16 cellular contexts compared by ENCODE assay signal in the genomic region with DNA sequence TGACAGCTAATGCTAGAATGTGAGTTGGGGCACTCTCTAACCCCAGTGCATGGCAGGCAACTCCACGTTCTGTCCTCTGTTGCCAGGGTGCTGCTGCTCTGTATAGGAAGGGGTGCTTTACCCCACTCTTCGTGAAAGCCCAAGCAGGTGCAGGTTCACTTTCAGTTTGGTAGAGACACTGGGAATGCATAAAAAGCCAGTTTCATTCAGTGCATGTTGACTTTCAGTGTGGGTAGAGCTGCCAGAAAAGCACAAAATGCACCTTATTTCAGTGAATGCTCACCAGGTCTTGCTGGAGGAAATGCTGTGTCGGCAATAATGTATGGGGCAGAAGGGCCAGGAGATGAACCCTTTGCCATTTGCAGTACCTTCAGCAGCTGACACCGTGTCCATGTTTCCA.
DNase-seq lines count a peak whose midpoint lies in the region; ATAC-seq and TF ChIP-seq lines count a peak whose summit lies in the region.
"Had no signal": no experiment of that assay in that cellular context is flagged by ENCODE, and none has a peak within 500 bp of the region (broad histone marks: within the 10 kb centered on the region; RNA-seq: fewer than 3 reads in every experiment).

No MANE protein-coding gene starts in this region.

- no peaks in the 10 kb centered on the region; a peak in 1 of 4 replicates for H3K4me1 ChIP-seq in SK-N-SH (ENCODE audit: control insufficient read depth in 1 of 2, insufficient read depth in 2 of 2, low read depth in 1 of 2, low read length in 1 of 2)

- no peaks in the 10 kb centered on the region for H4K20me1 ChIP-seq in SK-N-SH (ENCODE audit: insufficient read depth)

- H3K4me2 ChIP-seq in SK-N-SH = no peak overlapping the region

- no peak for TF ChIP-seq RAD21 in SK-N-SH (IDR thresholded peaks at IDR 0.05; ENCODE audit: low read length)

- no peaks in the 10 kb centered on the region for H3K36me3 ChIP-seq in SK-N-SH (replicated peaks in 1 of 2; ENCODE audit: control insufficient read depth in 1 of 2, insufficient read depth in 2 of 2, low read length in 1 of 2)
- H3K36me3 ChIP-seq: cardiac muscle cell, ovary had no signal

- H3K4me3 Mint-ChIP-seq in activated CD8-positive, alpha-beta memory T cell treated with anti-CD3 and anti-CD28 coated beads, Interleukin-2, amount 10 ng/mL, durations not matched to agents 7 days and 5 days = no peak overlapping the region
- H3K4me3 Mint-ChIP-seq: activated T-cell treated with anti-CD3 and anti-CD28 coated beads, Interleukin-2, amount 50 U/mL, for 72 hours; naive B cell had no signal

- no peak overlapping the region for H3K27ac ChIP-seq in SK-N-SH (ENCODE audit: low read depth in 2 of 2, low read length in 1 of 2)
- H3K27ac ChIP-seq: cardiac muscle cell, ovary had no signal

- no peak for TF ChIP-seq EP300 in SK-N-SH (IDR thresholded peaks at IDR 0.05; ENCODE audit: borderline replicate concordance in 1 of 2, low read depth in 1 of 2, low read length in 1 of 2)

- H3K4me1 Mint-ChIP-seq in activated CD8-positive, alpha-beta memory T cell treated with anti-CD3 and anti-CD28 coated beads, Interleukin-2, amount 10 ng/mL, durations not matched to agents 7 days and 5 days = no peaks in the 10 kb centered on the region
- H3K4me1 Mint-ChIP-seq: naive B cell had no signal

- CTCF ChIA-PET in activated CD8-positive, alpha-beta memory T cell treated with anti-CD3 and anti-CD28 coated beads, Interleukin-2, amount 10 ng/mL, durations not matched to agents 7 days and 5 days (lab: Charles Lee) = no interaction called here
- CTCF ChIA-PET in SK-N-SH (lab: Yijun Ruan, JAX) = interaction anchor here (1.1 to 1.4 kb wide), 4 partner anchors 14 to 66 kb away, joined by 3 to 5 read pairs (median 4); no protein-coding TSS in a partner anchor

- no peak overlapping the region for H3K4me3 ChIP-seq in SK-N-SH (ENCODE audit: low read depth in 2 of 2, low read length in 1 of 2)
- H3K4me3 ChIP-seq: cardiac muscle cell, ovary had no signal

- peaks cover 6% of the 10 kb centered on the region for H3K9me3 Mint-ChIP-seq in activated CD8-positive, alpha-beta memory T cell treated with anti-CD3 and anti-CD28 coated beads, Interleukin-2, amount 10 ng/mL, durations not matched to agents 7 days and 5 days (ENCODE audit: low read depth)

- H3K27me3 Mint-ChIP-seq in activated CD8-positive, alpha-beta memory T cell treated with anti-CD3 and anti-CD28 coated beads, Interleukin-2, amount 10 ng/mL, durations not matched to agents 7 days and 5 days = peaks cover 2% of the 10 kb centered on the region
- H3K27me3 Mint-ChIP-seq: naive B cell had no signal

- no peak overlapping the region for H3K27ac Mint-ChIP-seq in activated CD8-positive, alpha-beta memory T cell treated with anti-CD3 and anti-CD28 coated beads, Interleukin-2, amount 10 ng/mL, durations not matched to agents 7 days and 5 days
- H3K27ac Mint-ChIP-seq: activated T-cell treated with anti-CD3 and anti-CD28 coated beads, Interleukin-2, amount 50 U/mL, for 72 hours; naive B cell had no signal

- H3K9ac ChIP-seq in SK-N-SH = no peak overlapping the region

- H3K27me3 ChIP-seq in SK-N-SH (ENCODE audit: insufficient read depth) = no peaks in the 10 kb centered on the region
- H3K27me3 ChIP-seq: cardiac muscle cell, ovary had no signal

- no peaks in the 10 kb centered on the region for H3K36me3 Mint-ChIP-seq in activated CD8-positive, alpha-beta memory T cell treated with anti-CD3 and anti-CD28 coated beads, Interleukin-2, amount 10 ng/mL, durations not matched to agents 7 days and 5 days
- H3K36me3 Mint-ChIP-seq: naive B cell had no signal

- no peaks in the 10 kb centered on the region for H3K79me2 ChIP-seq in SK-N-SH (ENCODE audit: insufficient read depth)

- DNase-seq in RPMI8226 = peak; percentile 74
- no peak for DNase-seq in activated CD8-positive, alpha-beta memory T cell treated with anti-CD3 and anti-CD28 coated beads, Interleukin-2, amount 10 ng/mL, durations not matched to agents 7 days and 5 days
- no peak for DNase-seq in SK-N-SH
- no peak for DNase-seq in AG08395 (ENCODE audit: low spot score)
- DNase-seq: activated CD4-positive, alpha-beta T cell treated with anti-CD3 and anti-CD28 coated beads, Interleukin-2, amount 50 U/mL, for 4 hours; naive B cell; NCI-H2029 treated with DMSO at 0.1 percent for 48 hours; NCI-H510A; ovary; stimulated activated CD4-positive, alpha-beta T cell treated with anti-CD3 and anti-CD28 coated beads, Interleukin-4, amount 100 ng/mL, for 1 hour had no signal

- no peaks in the 10 kb centered on the region for H3F3A ChIP-seq in SK-N-SH (replicated peaks; ENCODE audit: insufficient read depth)

- POLR2A ChIA-PET in SK-N-SH (lab: Yijun Ruan, JAX) = no interaction called here

- H2AFZ ChIP-seq in SK-N-SH (ENCODE audit: low read depth) = no peak overlapping the region

- H3K9me2 ChIP-seq in SK-N-SH = no peaks in the 10 kb centered on the region

- 0% methylated on average over 2 of the region's 4 CpGs for WGBS in SK-N-SH (ENCODE audit: low lambda C conversion rate)

- peak; percentile 19 for ATAC-seq in GM18873 (IDR thresholded peaks at IDR 0.05; ENCODE audit: low FRiP score, unreplicated experiment)
- ATAC-seq in GM21786 (IDR thresholded peaks at IDR 0.05; ENCODE audit: unreplicated experiment) = peak; percentile 21
- ATAC-seq in HG03175 (IDR thresholded peaks at IDR 0.05; ENCODE audit: unreplicated experiment) = peak; percentile 35
- ATAC-seq in activated CD8-positive, alpha-beta memory T cell treated with anti-CD3 and anti-CD28 coated beads, Interleukin-2, amount 10 ng/mL, durations not matched to agents 7 days and 5 days = no peak
- ATAC-seq: HCT116 had no signal

- no peaks in the 10 kb centered on the region for H3K9me3 ChIP-seq in SK-N-SH
- H3K9me3 ChIP-seq: ovary had no signal

- TF ChIP-seq CTCF in SK-N-SH (IDR thresholded peaks at IDR 0.05) = no peak

TF ChIP-seq in SK-N-SH, 30 proteins besides CTCF, POLR2A, EP300 and RAD21 (continues in another document):
- TF ChIP-seq TEAD4 (IDR thresholded peaks at IDR 0.05; ENCODE audit: borderline replicate concordance, insufficient read depth) = no peak
- no peak for TF ChIP-seq RXRA (IDR thresholded peaks at IDR 0.05; ENCODE audit: borderline replicate concordance, low read depth)
- no peak for TF ChIP-seq CHD2 (IDR thresholded peaks at IDR 0.05; ENCODE audit: low read length, partially characterized antibody)
- no peak for TF ChIP-seq GATA2 (CRISPR knock-in tag; IDR thresholded peaks at IDR 0.05)
- no peak for TF ChIP-seq FOXM1 (IDR thresholded peaks at IDR 0.05; ENCODE audit: low read depth)
- TF ChIP-seq MEF2A (IDR thresholded peaks at IDR 0.05; ENCODE audit: borderline replicate concordance, low read depth) = no peak
- TF ChIP-seq, protein P1, sequence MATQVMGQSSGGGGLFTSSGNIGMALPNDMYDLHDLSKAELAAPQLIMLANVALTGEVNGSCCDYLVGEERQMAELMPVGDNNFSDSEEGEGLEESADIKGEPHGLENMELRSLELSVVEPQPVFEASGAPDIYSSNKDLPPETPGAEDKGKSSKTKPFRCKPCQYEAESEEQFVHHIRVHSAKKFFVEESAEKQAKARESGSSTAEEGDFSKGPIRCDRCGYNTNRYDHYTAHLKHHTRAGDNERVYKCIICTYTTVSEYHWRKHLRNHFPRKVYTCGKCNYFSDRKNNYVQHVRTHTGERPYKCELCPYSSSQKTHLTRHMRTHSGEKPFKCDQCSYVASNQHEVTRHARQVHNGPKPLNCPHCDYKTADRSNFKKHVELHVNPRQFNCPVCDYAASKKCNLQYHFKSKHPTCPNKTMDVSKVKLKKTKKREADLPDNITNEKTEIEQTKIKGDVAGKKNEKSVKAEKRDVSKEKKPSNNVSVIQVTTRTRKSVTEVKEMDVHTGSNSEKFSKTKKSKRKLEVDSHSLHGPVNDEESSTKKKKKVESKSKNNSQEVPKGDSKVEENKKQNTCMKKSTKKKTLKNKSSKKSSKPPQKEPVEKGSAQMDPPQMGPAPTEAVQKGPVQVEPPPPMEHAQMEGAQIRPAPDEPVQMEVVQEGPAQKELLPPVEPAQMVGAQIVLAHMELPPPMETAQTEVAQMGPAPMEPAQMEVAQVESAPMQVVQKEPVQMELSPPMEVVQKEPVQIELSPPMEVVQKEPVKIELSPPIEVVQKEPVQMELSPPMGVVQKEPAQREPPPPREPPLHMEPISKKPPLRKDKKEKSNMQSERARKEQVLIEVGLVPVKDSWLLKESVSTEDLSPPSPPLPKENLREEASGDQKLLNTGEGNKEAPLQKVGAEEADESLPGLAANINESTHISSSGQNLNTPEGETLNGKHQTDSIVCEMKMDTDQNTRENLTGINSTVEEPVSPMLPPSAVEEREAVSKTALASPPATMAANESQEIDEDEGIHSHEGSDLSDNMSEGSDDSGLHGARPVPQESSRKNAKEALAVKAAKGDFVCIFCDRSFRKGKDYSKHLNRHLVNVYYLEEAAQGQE (IDR thresholded peaks at IDR 0.05; ENCODE audit: low read depth, low read length) = no peak
- TF ChIP-seq SIN3A (IDR thresholded peaks at IDR 0.05; ENCODE audit: borderline replicate concordance, low read depth, low read length) = no peak
- TF ChIP-seq, protein P2, sequence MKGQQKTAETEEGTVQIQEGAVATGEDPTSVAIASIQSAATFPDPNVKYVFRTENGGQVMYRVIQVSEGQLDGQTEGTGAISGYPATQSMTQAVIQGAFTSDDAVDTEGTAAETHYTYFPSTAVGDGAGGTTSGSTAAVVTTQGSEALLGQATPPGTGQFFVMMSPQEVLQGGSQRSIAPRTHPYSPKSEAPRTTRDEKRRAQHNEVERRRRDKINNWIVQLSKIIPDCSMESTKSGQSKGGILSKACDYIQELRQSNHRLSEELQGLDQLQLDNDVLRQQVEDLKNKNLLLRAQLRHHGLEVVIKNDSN (IDR thresholded peaks at IDR 0.05; ENCODE audit: borderline replicate concordance, low read depth) = no peak
- TF ChIP-seq, protein P3, sequence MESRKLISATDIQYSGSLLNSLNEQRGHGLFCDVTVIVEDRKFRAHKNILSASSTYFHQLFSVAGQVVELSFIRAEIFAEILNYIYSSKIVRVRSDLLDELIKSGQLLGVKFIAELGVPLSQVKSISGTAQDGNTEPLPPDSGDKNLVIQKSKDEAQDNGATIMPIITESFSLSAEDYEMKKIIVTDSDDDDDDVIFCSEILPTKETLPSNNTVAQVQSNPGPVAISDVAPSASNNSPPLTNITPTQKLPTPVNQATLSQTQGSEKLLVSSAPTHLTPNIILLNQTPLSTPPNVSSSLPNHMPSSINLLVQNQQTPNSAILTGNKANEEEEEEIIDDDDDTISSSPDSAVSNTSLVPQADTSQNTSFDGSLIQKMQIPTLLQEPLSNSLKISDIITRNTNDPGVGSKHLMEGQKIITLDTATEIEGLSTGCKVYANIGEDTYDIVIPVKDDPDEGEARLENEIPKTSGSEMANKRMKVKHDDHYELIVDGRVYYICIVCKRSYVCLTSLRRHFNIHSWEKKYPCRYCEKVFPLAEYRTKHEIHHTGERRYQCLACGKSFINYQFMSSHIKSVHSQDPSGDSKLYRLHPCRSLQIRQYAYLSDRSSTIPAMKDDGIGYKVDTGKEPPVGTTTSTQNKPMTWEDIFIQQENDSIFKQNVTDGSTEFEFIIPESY (IDR thresholded peaks at IDR 0.05; ENCODE audit: borderline replicate concordance, low read depth) = no peak
